ENCODE assay signal across 1 cellular context in the genomic region with DNA sequence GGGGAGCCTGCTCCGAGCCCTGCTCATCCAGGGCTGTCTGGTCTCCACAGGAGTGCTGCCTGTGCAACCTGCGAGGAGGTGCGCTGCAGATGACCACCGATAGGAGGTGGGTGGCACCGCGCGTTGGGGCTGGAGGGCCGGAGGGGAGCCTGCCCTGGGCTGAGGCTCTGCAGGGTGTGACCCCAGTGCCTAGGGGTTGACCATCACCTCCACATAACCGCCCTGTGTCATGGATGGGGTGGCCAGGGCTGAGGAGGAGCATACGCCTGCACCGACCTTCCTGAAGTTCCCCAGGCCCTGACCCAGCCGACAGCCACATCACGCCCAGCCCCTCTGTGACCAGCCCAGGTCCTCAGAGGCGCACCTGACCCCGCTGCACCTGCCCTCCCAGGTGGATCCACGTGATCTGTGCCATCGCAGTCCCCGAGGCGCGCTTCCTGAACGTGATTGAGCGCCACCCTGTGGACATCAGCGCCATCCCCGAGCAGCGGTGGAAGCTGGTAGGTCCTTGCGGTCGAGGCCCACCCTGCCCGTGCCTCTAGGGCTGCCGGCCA.
A peak's percentile ranks its signal among the peaks of the same experiment; 100 is the strongest.
TF ChIP-seq lines count a peak whose summit lies in the region.

No MANE protein-coding gene starts in this region.

TF ChIP-seq in WTC11, 78 proteins besides CTCF, POLR2A, EP300 and RAD21 (continued from another document and continues in another):
- TF ChIP-seq, protein P1, sequence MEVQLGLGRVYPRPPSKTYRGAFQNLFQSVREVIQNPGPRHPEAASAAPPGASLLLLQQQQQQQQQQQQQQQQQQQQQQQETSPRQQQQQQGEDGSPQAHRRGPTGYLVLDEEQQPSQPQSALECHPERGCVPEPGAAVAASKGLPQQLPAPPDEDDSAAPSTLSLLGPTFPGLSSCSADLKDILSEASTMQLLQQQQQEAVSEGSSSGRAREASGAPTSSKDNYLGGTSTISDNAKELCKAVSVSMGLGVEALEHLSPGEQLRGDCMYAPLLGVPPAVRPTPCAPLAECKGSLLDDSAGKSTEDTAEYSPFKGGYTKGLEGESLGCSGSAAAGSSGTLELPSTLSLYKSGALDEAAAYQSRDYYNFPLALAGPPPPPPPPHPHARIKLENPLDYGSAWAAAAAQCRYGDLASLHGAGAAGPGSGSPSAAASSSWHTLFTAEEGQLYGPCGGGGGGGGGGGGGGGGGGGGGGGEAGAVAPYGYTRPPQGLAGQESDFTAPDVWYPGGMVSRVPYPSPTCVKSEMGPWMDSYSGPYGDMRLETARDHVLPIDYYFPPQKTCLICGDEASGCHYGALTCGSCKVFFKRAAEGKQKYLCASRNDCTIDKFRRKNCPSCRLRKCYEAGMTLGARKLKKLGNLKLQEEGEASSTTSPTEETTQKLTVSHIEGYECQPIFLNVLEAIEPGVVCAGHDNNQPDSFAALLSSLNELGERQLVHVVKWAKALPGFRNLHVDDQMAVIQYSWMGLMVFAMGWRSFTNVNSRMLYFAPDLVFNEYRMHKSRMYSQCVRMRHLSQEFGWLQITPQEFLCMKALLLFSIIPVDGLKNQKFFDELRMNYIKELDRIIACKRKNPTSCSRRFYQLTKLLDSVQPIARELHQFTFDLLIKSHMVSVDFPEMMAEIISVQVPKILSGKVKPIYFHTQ (CRISPR knock-in tag; IDR thresholded peaks at IDR 0.05): no peak
- TF ChIP-seq, protein P2, sequence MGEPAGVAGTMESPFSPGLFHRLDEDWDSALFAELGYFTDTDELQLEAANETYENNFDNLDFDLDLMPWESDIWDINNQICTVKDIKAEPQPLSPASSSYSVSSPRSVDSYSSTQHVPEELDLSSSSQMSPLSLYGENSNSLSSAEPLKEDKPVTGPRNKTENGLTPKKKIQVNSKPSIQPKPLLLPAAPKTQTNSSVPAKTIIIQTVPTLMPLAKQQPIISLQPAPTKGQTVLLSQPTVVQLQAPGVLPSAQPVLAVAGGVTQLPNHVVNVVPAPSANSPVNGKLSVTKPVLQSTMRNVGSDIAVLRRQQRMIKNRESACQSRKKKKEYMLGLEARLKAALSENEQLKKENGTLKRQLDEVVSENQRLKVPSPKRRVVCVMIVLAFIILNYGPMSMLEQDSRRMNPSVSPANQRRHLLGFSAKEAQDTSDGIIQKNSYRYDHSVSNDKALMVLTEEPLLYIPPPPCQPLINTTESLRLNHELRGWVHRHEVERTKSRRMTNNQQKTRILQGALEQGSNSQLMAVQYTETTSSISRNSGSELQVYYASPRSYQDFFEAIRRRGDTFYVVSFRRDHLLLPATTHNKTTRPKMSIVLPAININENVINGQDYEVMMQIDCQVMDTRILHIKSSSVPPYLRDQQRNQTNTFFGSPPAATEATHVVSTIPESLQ (CRISPR knock-in tag; IDR thresholded peaks at IDR 0.05): no peak
- TF ChIP-seq MYBL2 (CRISPR knock-in tag; IDR thresholded peaks at IDR 0.05) (no peak), CREB1 (CRISPR knock-in tag; IDR thresholded peaks at IDR 0.05) (0 out of 2 replicates have a peak, but pooled peaks have one; percentile 54), TEAD4 (CRISPR knock-in tag; IDR thresholded peaks at IDR 0.05) (no peak), ZNF423 (CRISPR knock-in tag; IDR thresholded peaks at IDR 0.05) (no peak), GTF2I (CRISPR knock-in tag; conservative IDR thresholded peaks at IDR 0.05) (no peak), ZNF396 (CRISPR knock-in tag; IDR thresholded peaks at IDR 0.05; ENCODE audit: borderline replicate concordance) (no peak), FOXP1 (CRISPR knock-in tag; IDR thresholded peaks at IDR 0.05; ENCODE audit: borderline replicate concordance) (peak; percentile 96; the same call in 1 of the 2 replicates), OVOL2 (CRISPR knock-in tag; IDR thresholded peaks at IDR 0.05; ENCODE audit: borderline replicate concordance) (no peak), ZNF317 (CRISPR knock-in tag; IDR thresholded peaks at IDR 0.05; ENCODE audit: borderline replicate concordance, low read depth) (0 out of 2 replicates have a peak, but pooled peaks have one; percentile 22), JUN (CRISPR knock-in tag; IDR thresholded peaks at IDR 0.05) (no peak), ZNF138 (CRISPR knock-in tag; conservative IDR thresholded peaks at IDR 0.05) (peak; percentile 95), RELA (CRISPR knock-in tag; IDR thresholded peaks at IDR 0.05; ENCODE audit: borderline replicate concordance) (peak; percentile 55; the same call in 1 of the 2 replicates), IRF2 (CRISPR knock-in tag; IDR thresholded peaks at IDR 0.05; ENCODE audit: borderline replicate concordance, low read depth) (no peak)
- TF ChIP-seq, protein P3, sequence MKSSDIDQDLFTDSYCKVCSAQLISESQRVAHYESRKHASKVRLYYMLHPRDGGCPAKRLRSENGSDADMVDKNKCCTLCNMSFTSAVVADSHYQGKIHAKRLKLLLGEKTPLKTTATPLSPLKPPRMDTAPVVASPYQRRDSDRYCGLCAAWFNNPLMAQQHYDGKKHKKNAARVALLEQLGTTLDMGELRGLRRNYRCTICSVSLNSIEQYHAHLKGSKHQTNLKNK (CRISPR knock-in tag; IDR thresholded peaks at IDR 0.05): no peak
- TF ChIP-seq, protein P4, sequence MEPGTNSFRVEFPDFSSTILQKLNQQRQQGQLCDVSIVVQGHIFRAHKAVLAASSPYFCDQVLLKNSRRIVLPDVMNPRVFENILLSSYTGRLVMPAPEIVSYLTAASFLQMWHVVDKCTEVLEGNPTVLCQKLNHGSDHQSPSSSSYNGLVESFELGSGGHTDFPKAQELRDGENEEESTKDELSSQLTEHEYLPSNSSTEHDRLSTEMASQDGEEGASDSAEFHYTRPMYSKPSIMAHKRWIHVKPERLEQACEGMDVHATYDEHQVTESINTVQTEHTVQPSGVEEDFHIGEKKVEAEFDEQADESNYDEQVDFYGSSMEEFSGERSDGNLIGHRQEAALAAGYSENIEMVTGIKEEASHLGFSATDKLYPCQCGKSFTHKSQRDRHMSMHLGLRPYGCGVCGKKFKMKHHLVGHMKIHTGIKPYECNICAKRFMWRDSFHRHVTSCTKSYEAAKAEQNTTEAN (CRISPR knock-in tag; IDR thresholded peaks at IDR 0.05): no peak
- TF ChIP-seq, protein P5, sequence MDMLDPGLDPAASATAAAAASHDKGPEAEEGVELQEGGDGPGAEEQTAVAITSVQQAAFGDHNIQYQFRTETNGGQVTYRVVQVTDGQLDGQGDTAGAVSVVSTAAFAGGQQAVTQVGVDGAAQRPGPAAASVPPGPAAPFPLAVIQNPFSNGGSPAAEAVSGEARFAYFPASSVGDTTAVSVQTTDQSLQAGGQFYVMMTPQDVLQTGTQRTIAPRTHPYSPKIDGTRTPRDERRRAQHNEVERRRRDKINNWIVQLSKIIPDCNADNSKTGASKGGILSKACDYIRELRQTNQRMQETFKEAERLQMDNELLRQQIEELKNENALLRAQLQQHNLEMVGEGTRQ (CRISPR knock-in tag; IDR thresholded peaks at IDR 0.05): peak; percentile 93
- TF ChIP-seq, protein P6, sequence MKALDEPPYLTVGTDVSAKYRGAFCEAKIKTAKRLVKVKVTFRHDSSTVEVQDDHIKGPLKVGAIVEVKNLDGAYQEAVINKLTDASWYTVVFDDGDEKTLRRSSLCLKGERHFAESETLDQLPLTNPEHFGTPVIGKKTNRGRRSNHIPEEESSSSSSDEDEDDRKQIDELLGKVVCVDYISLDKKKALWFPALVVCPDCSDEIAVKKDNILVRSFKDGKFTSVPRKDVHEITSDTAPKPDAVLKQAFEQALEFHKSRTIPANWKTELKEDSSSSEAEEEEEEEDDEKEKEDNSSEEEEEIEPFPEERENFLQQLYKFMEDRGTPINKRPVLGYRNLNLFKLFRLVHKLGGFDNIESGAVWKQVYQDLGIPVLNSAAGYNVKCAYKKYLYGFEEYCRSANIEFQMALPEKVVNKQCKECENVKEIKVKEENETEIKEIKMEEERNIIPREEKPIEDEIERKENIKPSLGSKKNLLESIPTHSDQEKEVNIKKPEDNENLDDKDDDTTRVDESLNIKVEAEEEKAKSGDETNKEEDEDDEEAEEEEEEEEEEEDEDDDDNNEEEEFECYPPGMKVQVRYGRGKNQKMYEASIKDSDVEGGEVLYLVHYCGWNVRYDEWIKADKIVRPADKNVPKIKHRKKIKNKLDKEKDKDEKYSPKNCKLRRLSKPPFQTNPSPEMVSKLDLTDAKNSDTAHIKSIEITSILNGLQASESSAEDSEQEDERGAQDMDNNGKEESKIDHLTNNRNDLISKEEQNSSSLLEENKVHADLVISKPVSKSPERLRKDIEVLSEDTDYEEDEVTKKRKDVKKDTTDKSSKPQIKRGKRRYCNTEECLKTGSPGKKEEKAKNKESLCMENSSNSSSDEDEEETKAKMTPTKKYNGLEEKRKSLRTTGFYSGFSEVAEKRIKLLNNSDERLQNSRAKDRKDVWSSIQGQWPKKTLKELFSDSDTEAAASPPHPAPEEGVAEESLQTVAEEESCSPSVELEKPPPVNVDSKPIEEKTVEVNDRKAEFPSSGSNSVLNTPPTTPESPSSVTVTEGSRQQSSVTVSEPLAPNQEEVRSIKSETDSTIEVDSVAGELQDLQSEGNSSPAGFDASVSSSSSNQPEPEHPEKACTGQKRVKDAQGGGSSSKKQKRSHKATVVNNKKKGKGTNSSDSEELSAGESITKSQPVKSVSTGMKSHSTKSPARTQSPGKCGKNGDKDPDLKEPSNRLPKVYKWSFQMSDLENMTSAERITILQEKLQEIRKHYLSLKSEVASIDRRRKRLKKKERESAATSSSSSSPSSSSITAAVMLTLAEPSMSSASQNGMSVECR (CRISPR knock-in tag; IDR thresholded peaks at IDR 0.05; ENCODE audit: borderline replicate concordance): no peak
- TF ChIP-seq, protein P7, sequence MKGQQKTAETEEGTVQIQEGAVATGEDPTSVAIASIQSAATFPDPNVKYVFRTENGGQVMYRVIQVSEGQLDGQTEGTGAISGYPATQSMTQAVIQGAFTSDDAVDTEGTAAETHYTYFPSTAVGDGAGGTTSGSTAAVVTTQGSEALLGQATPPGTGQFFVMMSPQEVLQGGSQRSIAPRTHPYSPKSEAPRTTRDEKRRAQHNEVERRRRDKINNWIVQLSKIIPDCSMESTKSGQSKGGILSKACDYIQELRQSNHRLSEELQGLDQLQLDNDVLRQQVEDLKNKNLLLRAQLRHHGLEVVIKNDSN (CRISPR knock-in tag; IDR thresholded peaks at IDR 0.05): peak; percentile 92
- TF ChIP-seq, protein P8, sequence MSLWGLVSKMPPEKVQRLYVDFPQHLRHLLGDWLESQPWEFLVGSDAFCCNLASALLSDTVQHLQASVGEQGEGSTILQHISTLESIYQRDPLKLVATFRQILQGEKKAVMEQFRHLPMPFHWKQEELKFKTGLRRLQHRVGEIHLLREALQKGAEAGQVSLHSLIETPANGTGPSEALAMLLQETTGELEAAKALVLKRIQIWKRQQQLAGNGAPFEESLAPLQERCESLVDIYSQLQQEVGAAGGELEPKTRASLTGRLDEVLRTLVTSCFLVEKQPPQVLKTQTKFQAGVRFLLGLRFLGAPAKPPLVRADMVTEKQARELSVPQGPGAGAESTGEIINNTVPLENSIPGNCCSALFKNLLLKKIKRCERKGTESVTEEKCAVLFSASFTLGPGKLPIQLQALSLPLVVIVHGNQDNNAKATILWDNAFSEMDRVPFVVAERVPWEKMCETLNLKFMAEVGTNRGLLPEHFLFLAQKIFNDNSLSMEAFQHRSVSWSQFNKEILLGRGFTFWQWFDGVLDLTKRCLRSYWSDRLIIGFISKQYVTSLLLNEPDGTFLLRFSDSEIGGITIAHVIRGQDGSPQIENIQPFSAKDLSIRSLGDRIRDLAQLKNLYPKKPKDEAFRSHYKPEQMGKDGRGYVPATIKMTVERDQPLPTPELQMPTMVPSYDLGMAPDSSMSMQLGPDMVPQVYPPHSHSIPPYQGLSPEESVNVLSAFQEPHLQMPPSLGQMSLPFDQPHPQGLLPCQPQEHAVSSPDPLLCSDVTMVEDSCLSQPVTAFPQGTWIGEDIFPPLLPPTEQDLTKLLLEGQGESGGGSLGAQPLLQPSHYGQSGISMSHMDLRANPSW (CRISPR knock-in tag; conservative IDR thresholded peaks at IDR 0.05; ENCODE audit: low read depth): no peak
- TF ChIP-seq, protein P9, sequence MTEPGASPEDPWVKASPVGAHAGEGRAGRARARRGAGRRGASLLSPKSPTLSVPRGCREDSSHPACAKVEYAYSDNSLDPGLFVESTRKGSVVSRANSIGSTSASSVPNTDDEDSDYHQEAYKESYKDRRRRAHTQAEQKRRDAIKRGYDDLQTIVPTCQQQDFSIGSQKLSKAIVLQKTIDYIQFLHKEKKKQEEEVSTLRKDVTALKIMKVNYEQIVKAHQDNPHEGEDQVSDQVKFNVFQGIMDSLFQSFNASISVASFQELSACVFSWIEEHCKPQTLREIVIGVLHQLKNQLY (CRISPR knock-in tag; IDR thresholded peaks at IDR 0.05): 0 out of 2 replicates have a peak, but pooled peaks have one; percentile 78
- TF ChIP-seq, protein P10, sequence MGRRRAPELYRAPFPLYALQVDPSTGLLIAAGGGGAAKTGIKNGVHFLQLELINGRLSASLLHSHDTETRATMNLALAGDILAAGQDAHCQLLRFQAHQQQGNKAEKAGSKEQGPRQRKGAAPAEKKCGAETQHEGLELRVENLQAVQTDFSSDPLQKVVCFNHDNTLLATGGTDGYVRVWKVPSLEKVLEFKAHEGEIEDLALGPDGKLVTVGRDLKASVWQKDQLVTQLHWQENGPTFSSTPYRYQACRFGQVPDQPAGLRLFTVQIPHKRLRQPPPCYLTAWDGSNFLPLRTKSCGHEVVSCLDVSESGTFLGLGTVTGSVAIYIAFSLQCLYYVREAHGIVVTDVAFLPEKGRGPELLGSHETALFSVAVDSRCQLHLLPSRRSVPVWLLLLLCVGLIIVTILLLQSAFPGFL (CRISPR knock-in tag; IDR thresholded peaks at IDR 0.05; ENCODE audit: borderline replicate concordance): no peak
- TF ChIP-seq, protein P11, sequence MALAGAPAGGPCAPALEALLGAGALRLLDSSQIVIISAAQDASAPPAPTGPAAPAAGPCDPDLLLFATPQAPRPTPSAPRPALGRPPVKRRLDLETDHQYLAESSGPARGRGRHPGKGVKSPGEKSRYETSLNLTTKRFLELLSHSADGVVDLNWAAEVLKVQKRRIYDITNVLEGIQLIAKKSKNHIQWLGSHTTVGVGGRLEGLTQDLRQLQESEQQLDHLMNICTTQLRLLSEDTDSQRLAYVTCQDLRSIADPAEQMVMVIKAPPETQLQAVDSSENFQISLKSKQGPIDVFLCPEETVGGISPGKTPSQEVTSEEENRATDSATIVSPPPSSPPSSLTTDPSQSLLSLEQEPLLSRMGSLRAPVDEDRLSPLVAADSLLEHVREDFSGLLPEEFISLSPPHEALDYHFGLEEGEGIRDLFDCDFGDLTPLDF (CRISPR knock-in tag; IDR thresholded peaks at IDR 0.05): 0 out of 2 replicates have a peak, but pooled peaks have one; percentile 74
- TF ChIP-seq, protein P12, sequence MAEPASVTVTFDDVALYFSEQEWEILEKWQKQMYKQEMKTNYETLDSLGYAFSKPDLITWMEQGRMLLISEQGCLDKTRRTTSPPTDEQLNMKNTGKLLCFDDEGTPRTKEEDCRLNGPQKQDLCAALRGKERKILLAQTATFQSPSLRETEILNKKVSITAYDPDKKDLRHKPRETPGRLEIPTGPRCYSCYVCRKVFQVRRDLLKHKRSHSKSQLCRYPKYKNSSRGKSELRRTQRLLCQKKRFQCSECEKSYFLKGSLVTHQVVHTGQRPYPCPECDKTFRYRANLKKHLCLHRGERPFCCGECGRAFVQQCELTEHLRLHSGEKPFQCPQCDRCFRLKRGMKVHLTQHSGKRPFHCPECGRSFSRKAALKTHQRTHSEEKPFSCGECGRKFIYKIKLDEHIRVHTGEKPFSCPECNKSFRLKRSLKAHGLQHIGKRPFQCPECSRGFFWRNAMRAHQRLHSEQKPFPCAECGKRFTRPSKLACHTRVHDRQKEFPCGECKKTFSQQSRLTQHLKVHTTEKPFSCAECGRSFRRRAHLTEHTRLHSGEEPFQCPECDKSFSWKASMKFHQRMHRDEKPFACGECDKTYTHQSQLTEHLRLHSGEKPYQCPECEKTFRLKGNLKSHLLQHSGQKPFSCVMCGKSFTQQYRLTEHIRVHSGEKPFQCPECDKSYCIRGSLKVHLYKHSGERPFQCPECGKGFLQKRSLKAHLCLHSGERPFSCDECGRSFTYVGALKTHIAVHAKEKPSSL (CRISPR knock-in tag; conservative IDR thresholded peaks at IDR 0.05): no peak
